20 cellular contexts compared by ENCODE assay signal in the genomic region with DNA sequence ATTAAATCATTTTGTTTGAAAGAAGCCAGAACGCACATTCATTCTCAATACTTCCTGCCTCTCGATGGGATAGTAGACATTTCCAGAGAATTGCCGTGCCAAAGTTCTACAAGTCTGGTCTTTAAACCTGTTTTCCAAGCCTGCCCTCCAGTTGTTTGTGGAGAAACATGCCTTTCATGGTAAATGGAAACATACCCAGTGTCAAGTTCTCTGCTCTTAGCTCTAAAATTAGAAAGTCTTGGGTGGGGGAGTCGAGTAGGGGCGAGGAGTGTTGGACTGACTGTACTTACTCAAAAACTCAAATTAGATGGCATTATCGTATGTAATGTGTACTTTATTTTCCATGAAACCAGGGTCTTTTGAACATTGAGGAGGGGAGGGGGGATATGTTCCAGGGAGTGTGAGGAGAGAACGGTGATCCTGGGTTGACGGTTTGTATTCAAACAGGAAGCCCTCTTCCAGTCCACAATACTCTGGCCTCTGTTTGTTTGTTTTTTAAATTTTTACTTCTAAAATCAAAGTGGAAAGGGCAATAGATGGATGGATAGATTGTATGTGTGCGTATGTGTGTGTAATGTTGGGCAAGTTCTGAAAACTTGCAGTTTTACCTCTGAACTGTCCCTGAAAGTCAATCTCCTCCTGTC.
DNase-seq lines count a peak whose midpoint lies in the region; ATAC-seq and TF ChIP-seq lines count a peak whose summit lies in the region.
"Had no signal": no experiment of that assay in that cellular context is flagged by ENCODE, and none has a peak within 500 bp of the region (broad histone marks: within the 10 kb centered on the region; RNA-seq: fewer than 3 reads in every experiment).

No MANE protein-coding gene starts in this region.

- no peak for TF ChIP-seq POLR2A in spleen (IDR thresholded peaks at IDR 0.05)

- no peak overlapping the region for H3K27ac ChIP-seq in HEK293 (ENCODE audit: extremely low read depth, low read depth, low read length)
- peak overlapping the region; percentile 63 to 65 for H3K27ac ChIP-seq in ascending aorta
- H3K27ac ChIP-seq in spleen, result peak overlapping the region in 7 of 8 donors; percentile 15 to 70 (median 62)
- no peak overlapping the region for H3K27ac ChIP-seq in CD4-positive, alpha-beta memory T cell (ENCODE audit: low read depth, low read length)
- H3K27ac ChIP-seq: KMS-11 had no signal

- intact Hi-C loops in ascending aorta (cut with DNase I) (no loop called here), spleen (cut with DNase I; ENCODE audit: low total_unique reads) (no loop called here)
- intact Hi-C loops in CD4-positive, alpha-beta memory T cell (cut with micrococcal nuclease), result no loop called here

- no peaks in the 10 kb centered on the region for H3K36me3 Mint-ChIP-seq in CD4-positive, alpha-beta memory T cell

- no peaks in the 10 kb centered on the region for H3K36me3 ChIP-seq in HEK293 (ENCODE audit: control insufficient read depth in 2 of 2, insufficient read depth in 1 of 2, low read length in 2 of 2)
- H3K36me3 ChIP-seq in ascending aorta, result no peaks in the 10 kb centered on the region
- no peaks in the 10 kb centered on the region for H3K36me3 ChIP-seq in spleen
- H3K36me3 ChIP-seq in CD4-positive, alpha-beta memory T cell (ENCODE audit: insufficient read depth, low read length), result no peaks in the 10 kb centered on the region
- H3K36me3 ChIP-seq: BLaER1 treated with 17β-estradiol and CSF1 and Interleukin-3, amounts not matched to agents 10 nM and 100 nM; MG63 had no signal

- H3K27ac Mint-ChIP-seq in CD4-positive, alpha-beta memory T cell, result no peak overlapping the region

- H3K27me3 Mint-ChIP-seq in CD4-positive, alpha-beta memory T cell, result peaks cover 4 to 10% of the 10 kb centered on the region in 2 donors

- no peaks in the 10 kb centered on the region for H3K9me3 ChIP-seq in HEK293 (ENCODE audit: control insufficient read depth, insufficient read depth, low read depth, low read length)
- no peaks in the 10 kb centered on the region for H3K9me3 ChIP-seq in ascending aorta
- H3K9me3 ChIP-seq in spleen, result no peaks in the 10 kb centered on the region
- H3K9me3 ChIP-seq in CD4-positive, alpha-beta memory T cell (ENCODE audit: control insufficient read depth in 1 of 2, low read length in 2 of 2), result no peaks in the 10 kb centered on the region
- H3K9me3 ChIP-seq: BLaER1 treated with 17β-estradiol and CSF1 and Interleukin-3, amounts not matched to agents 10 nM and 100 nM; MG63 had no signal

- no peak overlapping the region for H3K4me3 Mint-ChIP-seq in CD4-positive, alpha-beta memory T cell

- no peak overlapping the region for H3K4me3 ChIP-seq in HEK293 (ENCODE audit: low read depth, low read length)
- H3K4me3 ChIP-seq in ascending aorta, result peak overlapping the region in 1 of 2 donors; percentile 8
- no peak overlapping the region for H3K4me3 ChIP-seq in spleen
- H3K4me3 ChIP-seq in CD4-positive, alpha-beta memory T cell (ENCODE audit: low read length in 2 of 2), result no peak overlapping the region
- H3K4me3 ChIP-seq: BLaER1 treated with 17β-estradiol and CSF1 and Interleukin-3, amounts not matched to agents 10 nM and 100 nM; MG63 had no signal

- DNase-seq in ascending aorta (ENCODE audit: low spot score in 2 of 2), result peak in 1 of 2 donors; percentile 58
- DNase-seq in islet precursor cell, result peak; percentile 35
- DNase-seq in spleen, result no peak
- no peak for DNase-seq in CD4-positive, alpha-beta memory T cell
- DNase-seq in SIG-M5 (lab: John Stamatoyannopoulos, UW), result no peak
- DNase-seq: DMS79 treated with DMSO at 0.1 percent for 48 hours, H7, NCI-H1092, NCI-H1436 treated with DMSO at 0.1 percent for 48 hours, NCI-H2029 treated with DMSO at 0.1 percent for 48 hours, NCI-H2171, NCI-H446 treated with DMSO at 0.1 percent for 48 hours, SW 1271 had no signal

- POLR2A ChIA-PET in HEK293 (lab: Yijun Ruan, JAX), result interaction anchor here (0.8 kb wide), 1 partner anchor 182 kb away, joined by 3 read pairs; no protein-coding TSS in a partner anchor
- POLR2A ChIA-PET in CD4-positive, alpha-beta memory T cell (lab: Charles Lee; ENCODE audit: partially characterized antibody), result no interaction called here

- WGBS in spleen, 5 donors, result 72 to 86% (median 74%) methylated on average over 9 of the region's 9 CpGs

- H3K4me1 ChIP-seq in HEK293 (ENCODE audit: control insufficient read depth, insufficient read depth, low read length) (peaks cover under 1% of the 10 kb centered on the region; the same call in 1 of the 2 replicates), ascending aorta (peaks cover 12 to 51% of the 10 kb centered on the region in 2 donors), spleen (peaks cover 0 to 31% (median 9%) of the 10 kb centered on the region in 6 donors)
- H3K4me1 ChIP-seq in CD4-positive, alpha-beta memory T cell (ENCODE audit: insufficient read depth, low read length), result no peaks in the 10 kb centered on the region

- H3K4me1 Mint-ChIP-seq in CD4-positive, alpha-beta memory T cell, result no peaks in the 10 kb centered on the region

- H3K27me3 ChIP-seq in ascending aorta (no peaks in the 10 kb centered on the region), spleen (replicated peaks in 1 of 7) (no peaks in the 10 kb centered on the region)
- no peaks in the 10 kb centered on the region for H3K27me3 ChIP-seq in CD4-positive, alpha-beta memory T cell (ENCODE audit: insufficient read depth, low read length)
- H3K27me3 ChIP-seq: BLaER1 treated with 17β-estradiol and CSF1 and Interleukin-3, amounts not matched to agents 10 nM and 100 nM; MG63 had no signal

- CTCF ChIA-PET in HEK293 (lab: Yijun Ruan, JAX), result interaction anchor here (0.6 kb wide), 1 partner anchor 185 kb away, joined by 3 read pairs; no protein-coding TSS in a partner anchor
- CTCF ChIA-PET in CD4-positive, alpha-beta memory T cell (lab: Charles Lee; ENCODE audit: partially characterized antibody), result no interaction called here

- no peak for ATAC-seq in GM18868 (IDR thresholded peaks at IDR 0.05; ENCODE audit: unreplicated experiment)
- ATAC-seq in GM18502 (IDR thresholded peaks at IDR 0.05; ENCODE audit: poor library complexity, unreplicated experiment), result no peak
- ATAC-seq: Right ventricle myocardium inferior had no signal

- no peaks in the 10 kb centered on the region for H3K9me3 Mint-ChIP-seq in CD4-positive, alpha-beta memory T cell

- no peak for TF ChIP-seq CTCF in HEK293 (tag by site-specific recombination; IDR thresholded peaks at IDR 0.05)
- TF ChIP-seq CTCF in ascending aorta (IDR thresholded peaks at IDR 0.05), result no peak
- no peak for TF ChIP-seq CTCF in spleen (IDR thresholded peaks at IDR 0.05 in 8 of 11, conservative IDR thresholded peaks at IDR 0.05 in 3 of 11)

TF ChIP-seq in HEK293, 187 proteins besides CTCF, POLR2A, EP300 and RAD21:
- TF ChIP-seq AEBP2 (tag by site-specific recombination; IDR thresholded peaks at IDR 0.05; ENCODE audit: borderline replicate concordance), result no peak
- 0 out of 2 replicates have a peak, but pooled peaks have one; percentile 38 for TF ChIP-seq TRIM28 (IDR thresholded peaks at IDR 0.05; ENCODE audit: borderline replicate concordance, low read length)

Comparison
In these comparisons a context has a peak if more than half of its experiments do, and no peak if none do; other contexts are left out.
1. H3K27ac ChIP-seq: peak in ascending aorta (2 of 2) and spleen (7 of 8); none in HEK293 (single experiment) and CD4-positive, alpha-beta memory T cell (single experiment).